ENCODE assay signal across 9 cellular contexts in genomic region chr4:155952546-155952945, GRCh38. TPM values are rescaled to one million over a fixed set of nuclear protein-coding genes. Genes with fewer than 3 reads are reported as not detected.
A peak's percentile ranks its signal among the peaks of the same experiment; 100 is the strongest.
DNase-seq lines count a peak whose midpoint lies in the region; ATAC-seq and TF ChIP-seq lines count a peak whose summit lies in the region.
"Had no signal": no experiment of that assay in that cellular context is flagged by ENCODE, and none has a peak within 500 bp of the region (broad histone marks: within the 10 kb centered on the region; RNA-seq: fewer than 3 reads in every experiment).

No MANE protein-coding gene starts in this region.

- intact Hi-C loops in left lung (cut with DNase I), result loop anchor here in 1 of 2 donors (5.0 kb wide), 1 partner anchor 145 kb away; no protein-coding TSS in a partner anchor

- ATAC-seq in left lung (no peak), HG03045 (IDR thresholded peaks at IDR 0.05; ENCODE audit: unreplicated experiment) (no peak)

- H3K36me3 Mint-ChIP-seq in T-helper 1 cell treated with Interleukin-12 subunit alpha and Interleukin-12 subunit beta and Interleukin-4 antibody, amounts not matched to agents 30 μg/mL and 1 μg/mL, for 36 hours (ENCODE audit: low read depth), result no peaks in the 10 kb centered on the region
- H3K36me3 Mint-ChIP-seq in activated CD4-positive, alpha-beta memory T cell treated with anti-CD3 and anti-CD28 coated beads, Interleukin-2, amount 10 ng/mL, durations not matched to agents 7 days and 5 days (ENCODE audit: low read depth), result no peaks in the 10 kb centered on the region

- in situ Hi-C loops in astrocyte of the spinal cord (cut with HindIII; ENCODE audit: low sequenced_read_pairs), result no loop called here
- in situ Hi-C loops in HAP-1 (cut with MboI; ENCODE audit: low sequenced_read_pairs), result loop anchor here (5.0 kb wide), 1 partner anchor 140 kb away; no protein-coding TSS in a partner anchor

- peak overlapping the region; percentile 98 to 100 for H3K27ac ChIP-seq in left lung

- H3K4me3 Mint-ChIP-seq in T-helper 1 cell treated with Interleukin-12 subunit alpha and Interleukin-12 subunit beta and Interleukin-4 antibody, amounts not matched to agents 30 μg/mL and 1 μg/mL, for 36 hours, result peak overlapping the region; percentile 45
- no peak overlapping the region for H3K4me3 Mint-ChIP-seq in activated CD4-positive, alpha-beta memory T cell treated with anti-CD3 and anti-CD28 coated beads, Interleukin-2, amount 10 ng/mL, durations not matched to agents 7 days and 5 days

- POLR2A ChIA-PET in activated CD4-positive, alpha-beta memory T cell treated with anti-CD3 and anti-CD28 coated beads, Interleukin-2, amount 10 ng/mL, durations not matched to agents 7 days and 5 days (lab: Charles Lee), result interaction anchor here (0.9 to 1.6 kb wide), 2 partner anchors 42 to 1402 kb away, joined by 3 to 9 read pairs; partner anchors contain the start of gene PLRG1

- H3K4me1 ChIP-seq in left lung (peaks cover 0 to 14% of the 10 kb centered on the region in 2 donors), HAP-1 (peaks cover 6% of the 10 kb centered on the region)

- no peak for TF ChIP-seq CTCF in astrocyte of the spinal cord (IDR thresholded peaks at IDR 0.05; ENCODE audit: low read depth, low read length)
- TF ChIP-seq CTCF in left lung (IDR thresholded peaks at IDR 0.05), result no peak

- no peaks in the 10 kb centered on the region for H3K9me3 ChIP-seq in left lung
- no peaks in the 10 kb centered on the region for H3K9me3 ChIP-seq in HAP-1

- peaks cover 5% of the 10 kb centered on the region for H3K4me1 Mint-ChIP-seq in T-helper 1 cell treated with Interleukin-12 subunit alpha and Interleukin-12 subunit beta and Interleukin-4 antibody, amounts not matched to agents 30 μg/mL and 1 μg/mL, for 36 hours (ENCODE audit: low read depth)
- peaks cover 15% of the 10 kb centered on the region for H3K4me1 Mint-ChIP-seq in activated CD4-positive, alpha-beta memory T cell treated with anti-CD3 and anti-CD28 coated beads, Interleukin-2, amount 10 ng/mL, durations not matched to agents 7 days and 5 days

- H3K27me3 Mint-ChIP-seq in T-helper 1 cell treated with Interleukin-12 subunit alpha and Interleukin-12 subunit beta and Interleukin-4 antibody, amounts not matched to agents 30 μg/mL and 1 μg/mL, for 36 hours (ENCODE audit: low read depth), result peaks cover 4% of the 10 kb centered on the region
- peaks cover 4% of the 10 kb centered on the region for H3K27me3 Mint-ChIP-seq in activated CD4-positive, alpha-beta memory T cell treated with anti-CD3 and anti-CD28 coated beads, Interleukin-2, amount 10 ng/mL, durations not matched to agents 7 days and 5 days

- CTCF ChIA-PET in activated CD4-positive, alpha-beta memory T cell treated with anti-CD3 and anti-CD28 coated beads, Interleukin-2, amount 10 ng/mL, durations not matched to agents 7 days and 5 days (lab: Charles Lee), result interaction anchor here (0.5 to 2.4 kb wide), 5 partner anchors 9 to 1403 kb away, joined by 3 to 21 read pairs (median 4); partner anchors contain the start of gene PLRG1

- DNase-seq in T-helper 1 cell (no peak), astrocyte of the spinal cord (ENCODE audit: low read depth, low spot score) (peak; percentile 50), left lung (no peak), superior temporal gyrus (ENCODE audit: extremely low spot score) (peak; percentile 48), HAP-1 (ENCODE audit: low spot score in 2 of 2) (no peak)
- no peak for DNase-seq in activated CD4-positive, alpha-beta memory T cell treated with anti-CD3 and anti-CD28 coated beads, Interleukin-2, amount 10 ng/mL, durations not matched to agents 7 days and 5 days
- DNase-seq: 8988T had no signal

- H3K36me3 ChIP-seq in left lung, result no peaks in the 10 kb centered on the region
- no peaks in the 10 kb centered on the region for H3K36me3 ChIP-seq in HAP-1 (replicated peaks)

- H3K27me3 ChIP-seq in left lung, result no peaks in the 10 kb centered on the region
- H3K27me3 ChIP-seq in HAP-1 (ENCODE audit: low read depth), result no peaks in the 10 kb centered on the region

- no peaks in the 10 kb centered on the region for H3K9me3 Mint-ChIP-seq in T-helper 1 cell treated with Interleukin-12 subunit alpha and Interleukin-12 subunit beta and Interleukin-4 antibody, amounts not matched to agents 30 μg/mL and 1 μg/mL, for 36 hours
- no peaks in the 10 kb centered on the region for H3K9me3 Mint-ChIP-seq in activated CD4-positive, alpha-beta memory T cell treated with anti-CD3 and anti-CD28 coated beads, Interleukin-2, amount 10 ng/mL, durations not matched to agents 7 days and 5 days

- peak overlapping the region; percentile 70 for H3K4me3 ChIP-seq in astrocyte of the spinal cord (ENCODE audit: low read depth, low read length)
- H3K4me3 ChIP-seq in left lung, result peak overlapping the region in 1 of 2 donors; percentile 54
- no peak overlapping the region for H3K4me3 ChIP-seq in HAP-1

- H3K27ac Mint-ChIP-seq in T-helper 1 cell treated with Interleukin-12 subunit alpha and Interleukin-12 subunit beta and Interleukin-4 antibody, amounts not matched to agents 30 μg/mL and 1 μg/mL, for 36 hours, result no peak overlapping the region
- no peak overlapping the region for H3K27ac Mint-ChIP-seq in activated CD4-positive, alpha-beta memory T cell treated with anti-CD3 and anti-CD28 coated beads, Interleukin-2, amount 10 ng/mL, durations not matched to agents 7 days and 5 days

RNA-seq across cellular contexts. Expression of gene CTSO, which starts 1.1 kb away (rescaled TPM):
- 10 to 100 TPM; 20.9 to 28.7 TPM for total RNA-seq in left lung
- 1 to 10 TPM; 5.2 to 5.3 TPM for total RNA-seq in activated CD4-positive, alpha-beta memory T cell treated with anti-CD3 and anti-CD28 coated beads, Interleukin-2, amount 10 ng/mL, durations not matched to agents 7 days and 5 days

RNA-seq across cellular contexts. Expression of gene TDO2, which starts 49.0 kb away (rescaled TPM):
- total RNA-seq in left lung, result 10 to 100 TPM in 1 of 2 donors, 1 to 10 TPM in 1; 7.4 to 13.4 TPM
- total RNA-seq in activated CD4-positive, alpha-beta memory T cell treated with anti-CD3 and anti-CD28 coated beads, Interleukin-2, amount 10 ng/mL, durations not matched to agents 7 days and 5 days, result not detected

Comparison
In these comparisons a context has a peak if more than half of its experiments do, and no peak if none do; other contexts are left out.
1. DNase-seq: peak in astrocyte of the spinal cord (single experiment) and superior temporal gyrus (single experiment); none in T-helper 1 cell (0 of 5), left lung (0 of 2), HAP-1 (0 of 2) and activated CD4-positive, alpha-beta memory T cell treated with anti-CD3 and anti-CD28 coated beads, Interleukin-2, amount 10 ng/mL, durations not matched to agents 7 days and 5 days (single experiment).
2. RNA of gene TDO2, which starts 49.0 kb away (total RNA-seq): 7.4 to 13.4 TPM in left lung; not detected in activated CD4-positive, alpha-beta memory T cell treated with anti-CD3 and anti-CD28 coated beads, Interleukin-2, amount 10 ng/mL, durations not matched to agents 7 days and 5 days; every median in the first group is over 4 times any median in the second.